ENCODE assay signal across 6 cellular contexts in genomic region chr4:932713-933070, GRCh38.
DNase-seq lines count a peak whose midpoint lies in the region; TF ChIP-seq lines count a peak whose summit lies in the region.

No MANE protein-coding gene starts in this region.

- no peak overlapping the region for H2AFZ ChIP-seq in OCI-LY1 (ENCODE audit: low read length)

- H3K4me2 ChIP-seq in DOHH2 (ENCODE audit: low read length) (peak overlapping the region; percentile 99), OCI-LY1 (ENCODE audit: low read length) (peak overlapping the region; percentile 85)

- peaks cover 49% of the 10 kb centered on the region for H3K79me2 ChIP-seq in DOHH2 (ENCODE audit: control insufficient read depth, low read length)
- H3K79me2 ChIP-seq in OCI-LY1 (ENCODE audit: insufficient read depth, low read length): peaks cover 17% of the 10 kb centered on the region; the same call in 1 of the 2 replicates

- H3K27me3 ChIP-seq in DOHH2 (ENCODE audit: control insufficient read depth, low read length) (peaks cover 23% of the 10 kb centered on the region), OCI-LY1 (ENCODE audit: insufficient read depth, low read length) (no peaks in the 10 kb centered on the region)

- peak overlapping the region; percentile 84 for H3K9ac ChIP-seq in OCI-LY1 (ENCODE audit: low read length)

- H3K27ac ChIP-seq in DOHH2 (ENCODE audit: low read depth, low read length): peak overlapping the region; percentile 25; the same call in 1 of the 2 replicates
- no peak overlapping the region for H3K27ac ChIP-seq in OCI-LY1 (ENCODE audit: low read depth, low read length, poor library complexity, severe bottlenecking)
- peak overlapping the region; percentile 78 for H3K27ac ChIP-seq in substantia nigra (ENCODE audit: low read depth, low read length, poor library complexity, severe bottlenecking)

- peaks cover 30% of the 10 kb centered on the region for H3F3A ChIP-seq in DOHH2 (ENCODE audit: control insufficient read depth, insufficient read depth)
- H3F3A ChIP-seq in OCI-LY1 (ENCODE audit: insufficient read depth, low read length): no peaks in the 10 kb centered on the region

- H4K20me1 ChIP-seq in DOHH2 (ENCODE audit: control insufficient read depth, insufficient read depth, low read depth, low read length) (peaks cover 20% of the 10 kb centered on the region), OCI-LY1 (ENCODE audit: insufficient read depth, low read length) (no peaks in the 10 kb centered on the region)

- peak overlapping the region; percentile 98 for H3K4me3 ChIP-seq in DOHH2 (ENCODE audit: low read length)
- H3K4me3 ChIP-seq in OCI-LY1 (ENCODE audit: low read depth, low read length, poor library complexity, severe bottlenecking): peak overlapping the region; percentile 86
- H3K4me3 ChIP-seq in foreskin fibroblast (ENCODE audit: low read depth in 1 of 2, low read length in 2 of 2): peak overlapping the region; percentile 77 to 98

- H3K4me1 ChIP-seq in DOHH2 (ENCODE audit: control insufficient read depth, low read length) (peaks cover 61% of the 10 kb centered on the region), OCI-LY1 (ENCODE audit: insufficient read depth, low read length, severe bottlenecking) (peaks cover 28% of the 10 kb centered on the region)

- TF ChIP-seq CTCF in DOHH2 (IDR thresholded peaks at IDR 0.05; ENCODE audit: low read depth, low read length, poor library complexity, severe bottlenecking) (peak; percentile 10), OCI-LY1 (IDR thresholded peaks at IDR 0.05; ENCODE audit: low read length) (no peak), foreskin fibroblast (IDR thresholded peaks at IDR 0.05; ENCODE audit: low read depth, low read length) (no peak)

- no peaks in the 10 kb centered on the region for H3K9me3 ChIP-seq in DOHH2 (ENCODE audit: control insufficient read depth, insufficient read depth, low read length)
- H3K9me3 ChIP-seq in OCI-LY1 (ENCODE audit: low read length): no peaks in the 10 kb centered on the region

- DNase-seq in foreskin fibroblast: no peak
- no peak for DNase-seq in substantia nigra (lab: John Stamatoyannopoulos, UW)
- no peak for DNase-seq in amygdala (lab: John Stamatoyannopoulos, UW)
- no peak for DNase-seq in 8988T

- H3K36me3 ChIP-seq in DOHH2 (ENCODE audit: control insufficient read depth, low read length): peaks cover 4% of the 10 kb centered on the region
- H3K36me3 ChIP-seq in OCI-LY1 (ENCODE audit: insufficient read depth, low read length): no peaks in the 10 kb centered on the region

- no peaks in the 10 kb centered on the region for H3K9me2 ChIP-seq in DOHH2 (replicated peaks; ENCODE audit: control insufficient read depth, low read length)
- H3K9me2 ChIP-seq in OCI-LY1 (ENCODE audit: low read depth, low read length): no peaks in the 10 kb centered on the region
